Comparison of ENCODE assay signal across 23 cellular contexts in genomic region chr10:74752371-74752990, GRCh38.
"Had no signal": no experiment of that assay in that cellular context is flagged by ENCODE, and none has a peak within 500 bp of the region (broad histone marks: within the 10 kb centered on the region; RNA-seq: fewer than 3 reads in every experiment).

No MANE protein-coding gene starts in this region.

- H3K4me3 Mint-ChIP-seq: activated CD8-positive, alpha-beta T cell treated with anti-CD3 and anti-CD28 coated beads, Interleukin-2, amount 10 ng/mL, durations not matched to agents 7 days and 5 days; activated naive CD4-positive, alpha-beta T cell treated with anti-CD3 and anti-CD28 coated beads, Interleukin-2, amount 10 ng/mL, durations not matched to agents 7 days and 5 days; activated T-cell treated with anti-CD3 and anti-CD28 coated beads, Interleukin-2, amount 50 U/mL, for 72 hours; nephron progenitor cell; stimulated activated naive CD8-positive, alpha-beta T cell treated with anti-CD3 and anti-CD28 coated beads, Interleukin-15, Interleukin-2, amounts not matched to agents 100 ng/mL and 50 ng/mL, for 24 hours; T-helper 2 cell treated with Interferon-gamma antibody and Interleukin-4, amounts not matched to agents 5 μg/mL and 100 μg/mL, for 36 hours had no signal

- H3K4me1 ChIP-seq: colonic mucosa, esophagus muscularis mucosa, parathyroid adenoma had no signal

- ATAC-seq: activated CD8-positive, alpha-beta T cell treated with anti-CD3 and anti-CD28 coated beads, Interleukin-2, amount 10 ng/mL, durations not matched to agents 7 days and 5 days; activated T-cell treated with anti-CD3 and anti-CD28 coated beads, Interleukin-2, amount 50 U/mL, for 72 hours; gastrocnemius medialis; left ventricle myocardium superior; right cardiac atrium had no signal

- H3K27ac Mint-ChIP-seq: activated CD8-positive, alpha-beta T cell treated with anti-CD3 and anti-CD28 coated beads, Interleukin-2, amount 10 ng/mL, durations not matched to agents 7 days and 5 days; activated naive CD4-positive, alpha-beta T cell treated with anti-CD3 and anti-CD28 coated beads, Interleukin-2, amount 10 ng/mL, durations not matched to agents 7 days and 5 days; activated T-cell treated with anti-CD3 and anti-CD28 coated beads, Interleukin-2, amount 50 U/mL, for 72 hours; T-helper 2 cell treated with Interferon-gamma antibody and Interleukin-4, amounts not matched to agents 5 μg/mL and 100 μg/mL, for 36 hours had no signal

- H3K36me3 Mint-ChIP-seq: activated naive CD4-positive, alpha-beta T cell treated with anti-CD3 and anti-CD28 coated beads, Interleukin-2, amount 10 ng/mL, durations not matched to agents 7 days and 5 days had no signal

- H3K4me3 ChIP-seq: colonic mucosa, dorsolateral prefrontal cortex, esophagus muscularis mucosa, gastrocnemius medialis, tibial artery had no signal

- H3K27ac ChIP-seq: colonic mucosa, dorsolateral prefrontal cortex, esophagus muscularis mucosa, gastrocnemius medialis, parathyroid adenoma, tibial artery had no signal

- H3K36me3 ChIP-seq: colonic mucosa, esophagus muscularis mucosa, gastrocnemius medialis, tibial artery had no signal

- H3K27me3 Mint-ChIP-seq: activated naive CD4-positive, alpha-beta T cell treated with anti-CD3 and anti-CD28 coated beads, Interleukin-2, amount 10 ng/mL, durations not matched to agents 7 days and 5 days; stimulated activated naive CD8-positive, alpha-beta T cell treated with anti-CD3 and anti-CD28 coated beads, Interleukin-15, Interleukin-2, amounts not matched to agents 100 ng/mL and 50 ng/mL, for 24 hours had no signal

- DNase-seq: activated CD4-positive, alpha-beta T cell treated with anti-CD3 and anti-CD28 coated beads for 1 hour; activated CD4-positive, alpha-beta T cell treated with anti-CD3 and anti-CD28 coated beads, Interleukin-2, amount 50 U/mL, for 1 hour; activated CD8-positive, alpha-beta T cell treated with anti-CD3 and anti-CD28 coated beads, Interleukin-2, amount 10 ng/mL, durations not matched to agents 7 days and 5 days; activated effector memory CD4-positive, alpha-beta T cell treated with Interleukin-2 at 50 U/mL for 16 hours; activated naive CD4-positive, alpha-beta T cell treated with anti-CD3 and anti-CD28 coated beads, Interleukin-2, amount 10 ng/mL, durations not matched to agents 7 days and 5 days; activated T-cell treated with anti-CD3 and anti-CD28 coated beads, Interleukin-2, amount 50 U/mL, for 72 hours; amygdala; colonic mucosa; dorsolateral prefrontal cortex; gastrocnemius medialis; hippocampal formation; kidney glomerular epithelial cell; left ventricle myocardium superior; nephron progenitor cell; nucleus accumbens; right cardiac atrium; stimulated activated CD4-positive, alpha-beta T cell treated with anti-CD3 and anti-CD28 coated beads, Interleukin-4, amount 100 ng/mL, for 4 hours; substantia nigra had no signal

- H3K9me3 Mint-ChIP-seq: activated naive CD4-positive, alpha-beta T cell treated with anti-CD3 and anti-CD28 coated beads, Interleukin-2, amount 10 ng/mL, durations not matched to agents 7 days and 5 days; activated T-cell treated with anti-CD3 and anti-CD28 coated beads, Interleukin-2, amount 50 U/mL, for 72 hours; nephron progenitor cell; stimulated activated naive CD8-positive, alpha-beta T cell treated with anti-CD3 and anti-CD28 coated beads, Interleukin-15, Interleukin-2, amounts not matched to agents 100 ng/mL and 50 ng/mL, for 24 hours; T-helper 2 cell treated with Interferon-gamma antibody and Interleukin-4, amounts not matched to agents 5 μg/mL and 100 μg/mL, for 36 hours had no signal

- H3K9me3 ChIP-seq: colonic mucosa, esophagus muscularis mucosa, gastrocnemius medialis, tibial artery had no signal

- H3K27me3 ChIP-seq: colonic mucosa, esophagus muscularis mucosa, gastrocnemius medialis, tibial artery had no signal
